In genomic region chr21:39451332-39452206, GRCh38 we compare ENCODE assay signal across 10 cellular contexts. TPM values are rescaled to one million over a fixed set of nuclear protein-coding genes. Genes with fewer than 3 reads are reported as not detected.
DNase-seq lines count a peak whose midpoint lies in the region; ATAC-seq, FAIRE-seq and TF ChIP-seq lines count a peak whose summit lies in the region.
"Had no signal": no experiment of that assay in that cellular context is flagged by ENCODE, and none has a peak within 500 bp of the region (broad histone marks: within the 10 kb centered on the region; RNA-seq: fewer than 3 reads in every experiment).

Gene SH3BGR (plus strand): TSS chr21:39451970. CDS start chr21:39452097, 127 bp downstream.

- H4K20me1 ChIP-seq in MM.1S (ENCODE audit: insufficient read depth, low read length), result no peaks in the 10 kb centered on the region

- peak within 1 kb of the TSS; percentile 32; the same call in 1 of the 2 replicates for H3K9ac ChIP-seq in HUES64 (ENCODE audit: low read depth, low read length)
- peak within 1 kb of the TSS; percentile 56 for H3K9ac ChIP-seq in iPS-15b (ENCODE audit: low read depth, low read length)
- no peak within 1 kb of the TSS for H3K9ac ChIP-seq in MM.1S (ENCODE audit: low read length)

- H3F3A ChIP-seq in MM.1S (ENCODE audit: insufficient read depth, low read length), result no peaks in the 10 kb centered on the region

- H3K9me3 ChIP-seq in HUES64 (ENCODE audit: insufficient read depth, low read depth, low read length), result no peaks in the 10 kb centered on the region
- H3K9me3 ChIP-seq in breast epithelium, result no peaks in the 10 kb centered on the region
- no peaks in the 10 kb centered on the region for H3K9me3 ChIP-seq in iPS-15b (ENCODE audit: control insufficient read depth, insufficient read depth, low read length)
- H3K9me3 ChIP-seq in MM.1S (replicated peaks; ENCODE audit: insufficient read depth, low read length), result no peaks in the 10 kb centered on the region

- intact Hi-C loops in breast epithelium (cut with DNase I; ENCODE audit: low total_unique reads), result no loop called here

- ATAC-seq in HG03571 (IDR thresholded peaks at IDR 0.05; ENCODE audit: unreplicated experiment), result no peak

- 50% methylated on average over 15 of the region's 15 CpGs for WGBS in HUES64

- H3K4me3 ChIP-seq in HUES64 (ENCODE audit: low read length), result peak within 1 kb of the TSS; percentile 38
- H3K4me3 ChIP-seq in breast epithelium, result peak within 1 kb of the TSS; percentile 1 to 63 (median 44)
- H3K4me3 ChIP-seq in iPS-15b (ENCODE audit: low read depth, low read length), result peak within 1 kb of the TSS; percentile 70
- no peak within 1 kb of the TSS for H3K4me3 ChIP-seq in MM.1S (ENCODE audit: low read length)

- no peak within 1 kb of the TSS for H3K4me2 ChIP-seq in MM.1S (ENCODE audit: low read depth, low read length)

- TF ChIP-seq POLR2A in breast epithelium (IDR thresholded peaks at IDR 0.05), result no peak

- no peaks in the 10 kb centered on the region for H3K79me2 ChIP-seq in MM.1S (ENCODE audit: low read length)

- H3K27me3 ChIP-seq in HUES64 (ENCODE audit: insufficient read depth, low read length) (no peaks in the 10 kb centered on the region), breast epithelium (no peaks in the 10 kb centered on the region), iPS-15b (ENCODE audit: control insufficient read depth, insufficient read depth, low read length) (no peaks in the 10 kb centered on the region), MM.1S (replicated peaks; ENCODE audit: insufficient read depth, low read length) (no peaks in the 10 kb centered on the region)

- H3K4me1 ChIP-seq in HUES64 (ENCODE audit: insufficient read depth, low read length), result peaks cover 27% of the 10 kb centered on the region
- H3K4me1 ChIP-seq in breast epithelium, result no peaks in the 10 kb centered on the region
- peaks cover 12% of the 10 kb centered on the region for H3K4me1 ChIP-seq in iPS-15b (ENCODE audit: control insufficient read depth, insufficient read depth, low read length)
- H3K4me1 ChIP-seq in MM.1S (ENCODE audit: low read length), result no peaks in the 10 kb centered on the region; the same call in 1 of the 2 replicates

- FAIRE-seq in D721Med (lab: Jason Lieb, UNC), result no peak
- FAIRE-seq: urothelium cell line had no signal

- TF ChIP-seq CTCF in breast epithelium (IDR thresholded peaks at IDR 0.05), result no peak
- no peak for TF ChIP-seq CTCF in D721Med (IDR thresholded peaks at IDR 0.05; ENCODE audit: insufficient read depth, missing control alignments)
- TF ChIP-seq CTCF in MM.1S (IDR thresholded peaks at IDR 0.05; ENCODE audit: low read length), result no peak

- H3K36me3 ChIP-seq in HUES64 (ENCODE audit: insufficient read depth, low read length) (no peaks in the 10 kb centered on the region), breast epithelium (no peaks in the 10 kb centered on the region), iPS-15b (ENCODE audit: control insufficient read depth, insufficient read depth, low read length) (no peaks in the 10 kb centered on the region), MM.1S (replicated peaks; ENCODE audit: insufficient read depth, low read length) (no peaks in the 10 kb centered on the region)

- no peaks in the 10 kb centered on the region for H3K9me2 ChIP-seq in MM.1S (replicated peaks; ENCODE audit: insufficient read depth, low read length)

- DNase-seq in breast epithelium (ENCODE audit: low spot score in 2 of 2) (peak; percentile 64 to 86), renal cortical epithelial cell (ENCODE audit: low read depth) (peak; percentile 43), Kasumi-1 (lab: John Stamatoyannopoulos, UW) (no peak), D721Med (ENCODE audit: insufficient read length, low spot score) (no peak), MM.1S (no peak)
- DNase-seq: NCI-H748 treated with DMSO at 0.1 percent for 48 hours had no signal

- H2AFZ ChIP-seq in MM.1S (ENCODE audit: low read length), result no peak within 1 kb of the TSS

- H3K27ac ChIP-seq in HUES64 (ENCODE audit: low read depth, low read length) (peak within 1 kb of the TSS; percentile 68; the same call in 1 of the 2 replicates), breast epithelium (peak within 1 kb of the TSS; percentile 86 to 88), MM.1S (ENCODE audit: low read length) (no peak within 1 kb of the TSS)

RNA-seq across cellular contexts. Expression of gene SH3BGR, which starts in this region (rescaled TPM):
- 8.5 TPM for polyA plus RNA-seq in HUES64 (2013, experiment 1 of 2)
- polyA plus RNA-seq in HUES64 (2013, experiment 2 of 2), result 13.9 TPM
- total RNA-seq in breast epithelium (1 to 10 TPM; 3.3 to 6.3 (median 5.0) TPM), renal cortical epithelial cell (2.1 TPM in 1 of 2 replicates, not detected in the other)

Comparison
In these comparisons a context has a peak if more than half of its experiments do, and no peak if none do; other contexts are left out.
1. DNase-seq: peak in breast epithelium (2 of 2) and renal cortical epithelial cell (single experiment); none in Kasumi-1 (0 of 2), D721Med (single experiment) and MM.1S (single experiment).